1 cellular context compared by ENCODE assay signal in genomic region chr10:87519582-87519981, GRCh38.
TF ChIP-seq lines count a peak whose summit lies in the region.

No MANE protein-coding gene starts in this region.

TF ChIP-seq in GM12878, 131 proteins besides CTCF, POLR2A, EP300 and RAD21 (continued from another document):
- TF ChIP-seq PKNOX1 (IDR thresholded peaks at IDR 0.05) (no peak), MEF2A (IDR thresholded peaks at IDR 0.05; ENCODE audit: insufficient read depth, low read depth, low read length) (0 out of 2 replicates have a peak, but pooled peaks have one; percentile 11), HDGF (IDR thresholded peaks at IDR 0.05) (no peak), SKIL (IDR thresholded peaks at IDR 0.05; ENCODE audit: low read depth, poor library complexity, severe bottlenecking) (no peak), JUNB (IDR thresholded peaks at IDR 0.05) (peak; percentile 66), SREBF1 (IDR thresholded peaks at IDR 0.05; ENCODE audit: low read length) (no peak), TAF1 (IDR thresholded peaks at IDR 0.05; ENCODE audit: borderline replicate concordance, low read depth, low read length) (no peak), ZNF274 (IDR thresholded peaks at IDR 0.05; ENCODE audit: insufficient read depth, insufficient read length) (no peak), ESRRA (IDR thresholded peaks at IDR 0.05; ENCODE audit: low read length) (no peak), NR2C2 (IDR thresholded peaks at IDR 0.05; ENCODE audit: borderline replicate concordance, control insufficient read depth, insufficient read length, low read depth) (no peak), NFIC (IDR thresholded peaks at IDR 0.05; ENCODE audit: low read depth, low read length) (peak; percentile 83)
TF ChIP-seq in GM12878: peak in this region for 7.
